In the genomic region with DNA sequence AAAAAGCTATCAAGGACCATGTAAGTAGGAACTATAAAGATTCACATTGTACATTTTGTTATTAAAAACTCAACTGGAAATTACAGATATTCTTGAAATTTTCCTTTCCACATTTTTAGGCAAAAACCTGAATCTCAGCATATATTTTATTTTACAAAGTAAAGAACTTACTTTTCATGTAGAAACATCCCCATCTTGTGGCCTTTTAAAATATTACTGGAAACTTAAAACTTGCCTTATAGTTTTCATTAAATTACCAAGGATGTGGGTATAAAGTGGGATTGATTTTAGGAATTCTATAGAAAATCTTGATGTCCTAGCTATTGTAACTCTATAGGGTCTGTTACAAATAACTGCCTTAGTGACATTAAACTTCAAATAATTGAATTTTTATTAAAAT, we compare ENCODE assay signal across 8 cellular contexts. TPM values are rescaled to one million over a fixed set of nuclear protein-coding genes. Genes with fewer than 3 reads are reported as not detected.
DNase-seq lines count a peak whose midpoint lies in the region; ATAC-seq and TF ChIP-seq lines count a peak whose summit lies in the region.

No MANE protein-coding gene starts in this region.

- H3K9ac ChIP-seq in Karpas-422 (ENCODE audit: low read length), result no peak overlapping the region
- no peak overlapping the region for H3K9ac ChIP-seq in liver (ENCODE audit: low read depth in 1 of 2, low read length in 2 of 2)

- no peaks in the 10 kb centered on the region for H3K9me3 Mint-ChIP-seq in activated naive CD4-positive, alpha-beta T cell treated with anti-CD3 and anti-CD28 coated beads, Interleukin-2, amount 50 U/mL, for 72 hours

- no peak overlapping the region for H3K27ac Mint-ChIP-seq in activated naive CD4-positive, alpha-beta T cell treated with anti-CD3 and anti-CD28 coated beads, Interleukin-2, amount 50 U/mL, for 72 hours

- peak; percentile 80 to 81 for TF ChIP-seq RAD21 in liver (IDR thresholded peaks at IDR 0.05)

- peak; percentile 75 for TF ChIP-seq CTCF in C4-2B (conservative IDR thresholded peaks at IDR 0.05)
- TF ChIP-seq CTCF in liver (IDR thresholded peaks at IDR 0.05; ENCODE audit: low read depth, low read length, missing input control), result peak; percentile 39

- H3K9me2 ChIP-seq in Karpas-422 (replicated peaks; ENCODE audit: insufficient read depth, low read length), result no peaks in the 10 kb centered on the region

- DNase-seq in Karpas-422 (peak; percentile 77), amniotic stem cell (lab: John Stamatoyannopoulos, UW) (peak; percentile 25), NCI-H510A treated with DMSO at 0.1 percent for 48 hours (lab: John Stamatoyannopoulos, UW) (no peak)
- no peak for DNase-seq in activated naive CD4-positive, alpha-beta T cell treated with anti-CD3 and anti-CD28 coated beads, Interleukin-2, amount 50 U/mL, for 72 hours (ENCODE audit: low spot score in 2 of 2)

- H3K36me3 Mint-ChIP-seq in activated naive CD4-positive, alpha-beta T cell treated with anti-CD3 and anti-CD28 coated beads, Interleukin-2, amount 50 U/mL, for 72 hours, result peaks cover 8 to 21% of the 10 kb centered on the region in 2 donors

- no peak overlapping the region for H2AFZ ChIP-seq in Karpas-422 (ENCODE audit: low read length)

- H3K27me3 ChIP-seq in Karpas-422 (ENCODE audit: low read length) (no peaks in the 10 kb centered on the region), liver (ENCODE audit: control insufficient read depth in 4 of 4, insufficient read depth in 4 of 4, low read length in 3 of 4) (no peaks in the 10 kb centered on the region)

- H3K9me3 ChIP-seq in Karpas-422 (ENCODE audit: low read length), result no peaks in the 10 kb centered on the region
- no peaks in the 10 kb centered on the region for H3K9me3 ChIP-seq in liver (ENCODE audit: control insufficient read depth in 4 of 4, low read length in 3 of 4)

- ATAC-seq in GM19397 (IDR thresholded peaks at IDR 0.05; ENCODE audit: unreplicated experiment) (no peak), HG02973 (IDR thresholded peaks at IDR 0.05; ENCODE audit: unreplicated experiment) (no peak)
- ATAC-seq in activated naive CD4-positive, alpha-beta T cell treated with anti-CD3 and anti-CD28 coated beads, Interleukin-2, amount 50 U/mL, for 72 hours, result no peak

- H3K4me1 ChIP-seq in Karpas-422 (ENCODE audit: low read length) (peaks cover 18% of the 10 kb centered on the region), liver (ENCODE audit: control insufficient read depth in 4 of 4, insufficient read depth in 4 of 4, low read length in 3 of 4) (no peaks in the 10 kb centered on the region)

- H3K36me3 ChIP-seq in Karpas-422 (ENCODE audit: insufficient read depth, low read length) (peaks cover 65% of the 10 kb centered on the region), liver (ENCODE audit: control insufficient read depth in 4 of 4, insufficient read depth in 3 of 4, low read depth in 1 of 4, low read length in 3 of 4) (peaks cover 0 to 2% (median 0%) of the 10 kb centered on the region in 4 donors)

- no peak overlapping the region for H3K4me3 ChIP-seq in Karpas-422 (ENCODE audit: low read length)
- no peak overlapping the region for H3K4me3 ChIP-seq in liver (ENCODE audit: low read depth in 1 of 3, low read length in 3 of 3)

- H4K20me1 ChIP-seq in Karpas-422 (ENCODE audit: insufficient read depth, low read depth, low read length), result no peaks in the 10 kb centered on the region

- H3K4me2 ChIP-seq in Karpas-422 (ENCODE audit: low read depth, low read length, poor library complexity, severe bottlenecking), result no peak overlapping the region

- H3K79me2 ChIP-seq in Karpas-422 (ENCODE audit: low read length), result peaks cover 95% of the 10 kb centered on the region

- H3K27ac ChIP-seq in C4-2B (no peak overlapping the region), Karpas-422 (ENCODE audit: low read length) (no peak overlapping the region), liver (ENCODE audit: low read depth in 1 of 2, low read length in 2 of 2) (no peak overlapping the region)

TF ChIP-seq in liver, 16 proteins besides CTCF, POLR2A, EP300 and RAD21:
- TF ChIP-seq ATF3 (IDR thresholded peaks at IDR 0.05) (no peak), SP1 (IDR thresholded peaks at IDR 0.05) (no peak), YY1 (IDR thresholded peaks at IDR 0.05) (no peak), JUND (IDR thresholded peaks at IDR 0.05) (no peak), NR2F2 (IDR thresholded peaks at IDR 0.05) (no peak), REST (IDR thresholded peaks at IDR 0.05) (no peak), ZBTB33 (IDR thresholded peaks at IDR 0.05) (no peak), RXRA (IDR thresholded peaks at IDR 0.05) (no peak), HNF4G (IDR thresholded peaks at IDR 0.05) (no peak)

RNA-seq across cellular contexts. Expression of gene DBF4, which starts 10.6 kb away (rescaled TPM):
- 61.3 and 70.7 TPM in 2 replicates for total RNA-seq in Karpas-422 (2014; rRNA removed; shearing (Covaris generic); ENCODE audit: low replicate concordance)
- total RNA-seq in liver, result 10 to 100 TPM in 1 of 2 donors, 1 to 10 TPM in 1; 4.0 to 27.0 TPM
- polyA plus RNA-seq in liver, result 1 to 10 TPM; 2.3 to 3.4 TPM
- 10 to 100 TPM; 67.5 to 71.4 TPM for total RNA-seq in activated naive CD4-positive, alpha-beta T cell treated with anti-CD3 and anti-CD28 coated beads, Interleukin-2, amount 50 U/mL, for 72 hours

RNA-seq across cellular contexts. Expression of gene SLC25A40, which starts 10.7 kb away (rescaled TPM):
- 7.8 and 54.0 TPM in 2 replicates for total RNA-seq in Karpas-422 (2014; rRNA removed; shearing (Covaris generic); ENCODE audit: low replicate concordance)
- total RNA-seq in liver, result 10 to 100 TPM in 1 of 2 donors, 1 to 10 TPM in 1; 4.6 to 14.4 TPM
- 1 to 10 TPM; 3.5 to 4.1 TPM for polyA plus RNA-seq in liver
- 10 to 100 TPM; 41.5 to 51.1 TPM for total RNA-seq in activated naive CD4-positive, alpha-beta T cell treated with anti-CD3 and anti-CD28 coated beads, Interleukin-2, amount 50 U/mL, for 72 hours

RNA-seq across cellular contexts. Expression of gene ADAM22, which starts 47.2 kb away (rescaled TPM):
- 2.2 and 6.1 TPM in 2 replicates for total RNA-seq in Karpas-422 (2014; rRNA removed; shearing (Covaris generic); ENCODE audit: low replicate concordance)
- under 1 TPM; 0.25 to 0.61 TPM for total RNA-seq in liver
- under 1 TPM; 0.04 to 0.05 TPM for polyA plus RNA-seq in liver
- total RNA-seq in activated naive CD4-positive, alpha-beta T cell treated with anti-CD3 and anti-CD28 coated beads, Interleukin-2, amount 50 U/mL, for 72 hours, result 1 to 10 TPM in 1 of 2 donors, under 1 TPM in 1; 0.27 to 1.3 TPM

Comparison
In these comparisons a context has a peak if more than half of its experiments do, and no peak if none do; other contexts are left out.
1. DNase-seq: peak in Karpas-422 (single experiment) and amniotic stem cell (single experiment); none in NCI-H510A treated with DMSO at 0.1 percent for 48 hours (single experiment) and activated naive CD4-positive, alpha-beta T cell treated with anti-CD3 and anti-CD28 coated beads, Interleukin-2, amount 50 U/mL, for 72 hours (0 of 2).